1 cellular context compared by ENCODE assay signal in genomic region chr4:123919576-123920098, GRCh38.
TF ChIP-seq lines count a peak whose summit lies in the region.

No MANE protein-coding gene starts in this region.

TF ChIP-seq in H1, 55 proteins besides CTCF, POLR2A, EP300 and RAD21:
- TF ChIP-seq RBBP5 (IDR thresholded peaks at IDR 0.05; ENCODE audit: borderline replicate concordance, low read depth, low read length) (no peak), SP2 (IDR thresholded peaks at IDR 0.05; ENCODE audit: low read length) (no peak), SP1 (IDR thresholded peaks at IDR 0.05; ENCODE audit: low read depth, low read length) (no peak), KDM5A (IDR thresholded peaks at IDR 0.05; ENCODE audit: low read length) (no peak), POLR2AphosphoS5 (IDR thresholded peaks at IDR 0.05; ENCODE audit: low read depth, low read length) (no peak)
